Comparison of ENCODE assay signal across 1 cellular context in genomic region chr1:111110197-111110899, GRCh38.
TF ChIP-seq lines count a peak whose summit lies in the region.

No MANE protein-coding gene starts in this region.

TF ChIP-seq in HepG2, 621 proteins besides CTCF, POLR2A, EP300 and RAD21 (continued from another document and continues in another):
- no peak for TF ChIP-seq POGK (CRISPR knock-in tag; conservative IDR thresholded peaks at IDR 0.05)
- TF ChIP-seq TFAP4 (IDR thresholded peaks at IDR 0.05; ENCODE audit: borderline replicate concordance, low read depth) = peak; percentile 87
- TF ChIP-seq ZNF512B (CRISPR knock-in tag; IDR thresholded peaks at IDR 0.05; ENCODE audit: borderline replicate concordance) = no peak
- peak; percentile 20 for TF ChIP-seq YY1 (IDR thresholded peaks at IDR 0.05; ENCODE audit: insufficient read depth, insufficient replicate concordance, low read depth, low read length)
- TF ChIP-seq ZNF331 (CRISPR knock-in tag; IDR thresholded peaks at IDR 0.05) = peak; percentile 59; the same call in 1 of the 2 replicates
- TF ChIP-seq MAX (IDR thresholded peaks at IDR 0.05) = 0 out of 2 replicates have a peak, but pooled peaks have one; percentile 14
- peak; percentile 48; the same call in 1 of the 2 replicates for TF ChIP-seq FOXO1 (CRISPR knock-in tag; IDR thresholded peaks at IDR 0.05)
- 0 out of 2 replicates have a peak, but pooled peaks have one; percentile 29 for TF ChIP-seq TARDBP (CRISPR knock-in tag; IDR thresholded peaks at IDR 0.05)
- peak; percentile 36; the same call in 1 of the 2 replicates for TF ChIP-seq SP4 (CRISPR knock-in tag; IDR thresholded peaks at IDR 0.05)
- no peak for TF ChIP-seq ZNF124 (CRISPR knock-in tag; IDR thresholded peaks at IDR 0.05)
- no peak for TF ChIP-seq NR2F6 (IDR thresholded peaks at IDR 0.05)
- TF ChIP-seq NR2F6 (CRISPR knock-in tag; IDR thresholded peaks at IDR 0.05) = peak; percentile 45; the same call in 1 of the 2 replicates
- peak; percentile 67; the same call in 1 of the 2 replicates for TF ChIP-seq ZMYM4 (CRISPR knock-in tag; IDR thresholded peaks at IDR 0.05)
- no peak for TF ChIP-seq ZNF713 (CRISPR knock-in tag; IDR thresholded peaks at IDR 0.05)
- no peak for TF ChIP-seq CSRNP2 (CRISPR knock-in tag; conservative IDR thresholded peaks at IDR 0.05; ENCODE audit: low read depth)
- no peak for TF ChIP-seq GFI1 (CRISPR knock-in tag; IDR thresholded peaks at IDR 0.05; ENCODE audit: borderline replicate concordance)
- no peak for TF ChIP-seq KDM4B (CRISPR knock-in tag; IDR thresholded peaks at IDR 0.05)
- no peak for TF ChIP-seq ZNF691 (CRISPR knock-in tag; IDR thresholded peaks at IDR 0.05; ENCODE audit: borderline replicate concordance, low read depth)
- TF ChIP-seq HNF1B (CRISPR knock-in tag; IDR thresholded peaks at IDR 0.05) = no peak
- TF ChIP-seq SOX6 (IDR thresholded peaks at IDR 0.05) = no peak
- TF ChIP-seq SOX6 (CRISPR knock-in tag; IDR thresholded peaks at IDR 0.05) = 0 out of 2 replicates have a peak, but pooled peaks have one; percentile 23
- TF ChIP-seq EED (CRISPR knock-in tag; IDR thresholded peaks at IDR 0.05) = no peak
- TF ChIP-seq CBX5 (CRISPR knock-in tag; IDR thresholded peaks at IDR 0.05; ENCODE audit: borderline replicate concordance) = peak; percentile 21; the same call in 1 of the 2 replicates
- no peak for TF ChIP-seq ZNF792 (CRISPR knock-in tag; IDR thresholded peaks at IDR 0.05)
- no peak for TF ChIP-seq HOXA5 (CRISPR knock-in tag; IDR thresholded peaks at IDR 0.05)
- TF ChIP-seq EHMT2 (IDR thresholded peaks at IDR 0.05; ENCODE audit: borderline replicate concordance, low read depth, low read length) = no peak
- peak; percentile 99 for TF ChIP-seq ZNF782 (CRISPR knock-in tag; IDR thresholded peaks at IDR 0.05; ENCODE audit: borderline replicate concordance)
- no peak for TF ChIP-seq ZNF556 (CRISPR knock-in tag; IDR thresholded peaks at IDR 0.05; ENCODE audit: borderline replicate concordance)
- TF ChIP-seq ZNF891 (CRISPR knock-in tag; IDR thresholded peaks at IDR 0.05) = no peak
- TF ChIP-seq MXD3 (CRISPR knock-in tag; IDR thresholded peaks at IDR 0.05) = no peak
- peak; percentile 28; the same call in 1 of the 2 replicates for TF ChIP-seq RARA (CRISPR knock-in tag; IDR thresholded peaks at IDR 0.05)
- TF ChIP-seq SMARCE1 (IDR thresholded peaks at IDR 0.05; ENCODE audit: borderline replicate concordance) = no peak
- no peak for TF ChIP-seq GPN1 (CRISPR knock-in tag; IDR thresholded peaks at IDR 0.05; ENCODE audit: borderline replicate concordance)
- no peak for TF ChIP-seq ZNF704 (CRISPR knock-in tag; IDR thresholded peaks at IDR 0.05; ENCODE audit: borderline replicate concordance)
- TF ChIP-seq ARID3A (IDR thresholded peaks at IDR 0.05; ENCODE audit: low read depth, low read length) = no peak
- 0 out of 2 replicates have a peak, but pooled peaks have one; percentile 64 for TF ChIP-seq ZNF224 (CRISPR knock-in tag; IDR thresholded peaks at IDR 0.05)
- TF ChIP-seq ELF1 (CRISPR knock-in tag; IDR thresholded peaks at IDR 0.05) = peak; percentile 90
- TF ChIP-seq SALL1 (CRISPR knock-in tag; IDR thresholded peaks at IDR 0.05) = peak; percentile 70
- TF ChIP-seq ZNF513 (CRISPR knock-in tag; conservative IDR thresholded peaks at IDR 0.05) = no peak
- TF ChIP-seq ZNF367 (CRISPR knock-in tag; IDR thresholded peaks at IDR 0.05; ENCODE audit: borderline replicate concordance) = 0 out of 2 replicates have a peak, but pooled peaks have one; percentile 12
- TF ChIP-seq ZNF598 (CRISPR knock-in tag; IDR thresholded peaks at IDR 0.05; ENCODE audit: borderline replicate concordance) = no peak
- TF ChIP-seq PHF21A (CRISPR knock-in tag; IDR thresholded peaks at IDR 0.05) = peak; percentile 59; the same call in 1 of the 2 replicates
- TF ChIP-seq KLF11 (CRISPR knock-in tag; IDR thresholded peaks at IDR 0.05) = no peak
- TF ChIP-seq POLR2G (IDR thresholded peaks at IDR 0.05; ENCODE audit: low read depth, low read length) = no peak
- no peak for TF ChIP-seq ZNF780A (CRISPR knock-in tag; IDR thresholded peaks at IDR 0.05)
- no peak for TF ChIP-seq KLF13 (CRISPR knock-in tag; IDR thresholded peaks at IDR 0.05)
- 0 out of 2 replicates have a peak, but pooled peaks have one; percentile 28 for TF ChIP-seq FLYWCH1 (CRISPR knock-in tag; IDR thresholded peaks at IDR 0.05)
- peak; percentile 47; the same call in 1 of the 2 replicates for TF ChIP-seq ZNF12 (CRISPR knock-in tag; IDR thresholded peaks at IDR 0.05)
- no peak for TF ChIP-seq GABPA (IDR thresholded peaks at IDR 0.05; ENCODE audit: low read depth, low read length)
- TF ChIP-seq GABPA (CRISPR knock-in tag; IDR thresholded peaks at IDR 0.05; ENCODE audit: low read depth) = no peak
- TF ChIP-seq MED1 (CRISPR knock-in tag; IDR thresholded peaks at IDR 0.05) = 0 out of 2 replicates have a peak, but pooled peaks have one; percentile 55
- no peak for TF ChIP-seq MYC (CRISPR knock-in tag; IDR thresholded peaks at IDR 0.05; ENCODE audit: borderline replicate concordance)
- peak; percentile 72; the same call in 1 of the 2 replicates for TF ChIP-seq CEBPB (IDR thresholded peaks at IDR 0.05; ENCODE audit: borderline replicate concordance, low read depth, low read length)
- no peak for TF ChIP-seq ZFP41 (CRISPR knock-in tag; IDR thresholded peaks at IDR 0.05; ENCODE audit: borderline replicate concordance)
